ENCODE assay signal across 26 cellular contexts in genomic region chr5:66554884-66555283, GRCh38. TPM values are rescaled to one million over a fixed set of nuclear protein-coding genes. Genes with fewer than 3 reads are reported as not detected.
DNase-seq lines count a peak whose midpoint lies in the region; ATAC-seq and TF ChIP-seq lines count a peak whose summit lies in the region.
"Had no signal": no experiment of that assay in that cellular context is flagged by ENCODE, and none has a peak within 500 bp of the region (broad histone marks: within the 10 kb centered on the region; RNA-seq: fewer than 3 reads in every experiment).

No MANE protein-coding gene starts in this region.

- peaks cover 37% of the 10 kb centered on the region for H3K4me1 Mint-ChIP-seq in activated T-cell treated with anti-CD3 and anti-CD28 coated beads, Interleukin-2, amount 50 U/mL, for 72 hours (ENCODE audit: low read depth)
- peaks cover 17% of the 10 kb centered on the region for H3K4me1 Mint-ChIP-seq in activated naive CD8-positive, alpha-beta T cell treated with anti-CD3 and anti-CD28 coated beads for 36 hours

- H3K27ac Mint-ChIP-seq in activated T-cell treated with anti-CD3 and anti-CD28 coated beads, Interleukin-2, amount 50 U/mL, for 72 hours, result peak overlapping the region; percentile 16
- H3K27ac Mint-ChIP-seq in activated naive CD8-positive, alpha-beta T cell treated with anti-CD3 and anti-CD28 coated beads for 36 hours, result peak overlapping the region; percentile 47
- H3K27ac Mint-ChIP-seq: CD8-positive, alpha-beta memory T cell had no signal

- H3K36me3 Mint-ChIP-seq in activated T-cell treated with anti-CD3 and anti-CD28 coated beads, Interleukin-2, amount 50 U/mL, for 72 hours (ENCODE audit: insufficient read depth in 2 of 2), result peaks cover 2 to 8% of the 10 kb centered on the region in 2 donors
- peaks cover 2% of the 10 kb centered on the region for H3K36me3 Mint-ChIP-seq in activated naive CD8-positive, alpha-beta T cell treated with anti-CD3 and anti-CD28 coated beads for 36 hours
- H3K36me3 Mint-ChIP-seq: CD8-positive, alpha-beta memory T cell had no signal

- H3K9me3 Mint-ChIP-seq in activated T-cell treated with anti-CD3 and anti-CD28 coated beads, Interleukin-2, amount 50 U/mL, for 72 hours, result peaks cover 2% of the 10 kb centered on the region in 2 donors
- H3K9me3 Mint-ChIP-seq in activated naive CD8-positive, alpha-beta T cell treated with anti-CD3 and anti-CD28 coated beads for 36 hours, result peaks cover 6% of the 10 kb centered on the region

- peak overlapping the region; percentile 49 for H3K4me2 ChIP-seq in KMS-11

- H3K27me3 ChIP-seq in KMS-11 (ENCODE audit: insufficient read depth, low read depth) (no peaks in the 10 kb centered on the region), spleen (replicated peaks in 1 of 7) (no peaks in the 10 kb centered on the region), H7 (ENCODE audit: control insufficient read depth, insufficient read depth, low read length) (no peaks in the 10 kb centered on the region)
- H3K27me3 ChIP-seq: BE2C, left lung, tibial artery, vagina had no signal

- 85 to 92% (median 89%) methylated on average over 2 of the region's 2 CpGs for WGBS in spleen, 5 donors

- intact Hi-C loops in spleen (cut with DNase I; ENCODE audit: low total_unique reads), result no loop called here

- ATAC-seq in activated T-cell treated with anti-CD3 and anti-CD28 coated beads, Interleukin-2, amount 50 U/mL, for 72 hours (replicated peaks in 1 of 2), result no peak
- no peak for ATAC-seq in GM21576 (IDR thresholded peaks at IDR 0.05; ENCODE audit: unreplicated experiment)
- ATAC-seq in GM19397 (IDR thresholded peaks at IDR 0.05; ENCODE audit: unreplicated experiment), result no peak
- ATAC-seq: HepG2, Right ventricle myocardium inferior had no signal

- peaks cover 9% of the 10 kb centered on the region for H3K27me3 Mint-ChIP-seq in activated T-cell treated with anti-CD3 and anti-CD28 coated beads, Interleukin-2, amount 50 U/mL, for 72 hours (ENCODE audit: low read depth)
- peaks cover 4% of the 10 kb centered on the region for H3K27me3 Mint-ChIP-seq in activated naive CD8-positive, alpha-beta T cell treated with anti-CD3 and anti-CD28 coated beads for 36 hours

- H3K4me1 ChIP-seq in KMS-11 (ENCODE audit: low read depth, poor library complexity, severe bottlenecking), result peaks cover 50% of the 10 kb centered on the region
- H3K4me1 ChIP-seq in spleen, result peaks cover 0 to 12% (median 0%) of the 10 kb centered on the region in 6 donors
- H3K4me1 ChIP-seq: BE2C, parathyroid adenoma, tibial artery, vagina had no signal

- H4K20me1 ChIP-seq in KMS-11 (ENCODE audit: insufficient read depth), result no peaks in the 10 kb centered on the region

- no peak for TF ChIP-seq POLR2A in spleen (IDR thresholded peaks at IDR 0.05)

- no peak overlapping the region for H2AFZ ChIP-seq in KMS-11 (ENCODE audit: low read depth)
- H2AFZ ChIP-seq: parathyroid adenoma, PC-9 had no signal

- TF ChIP-seq CTCF in KMS-11 (conservative IDR thresholded peaks at IDR 0.05; ENCODE audit: low read depth, low read length) (no peak), spleen (IDR thresholded peaks at IDR 0.05 in 8 of 11, conservative IDR thresholded peaks at IDR 0.05 in 3 of 11) (no peak)

- H3K9ac ChIP-seq in KMS-11, result no peak overlapping the region
- H3K9ac ChIP-seq: parathyroid adenoma had no signal

- H3K4me3 ChIP-seq in KMS-11 (IDR thresholded peaks at IDR 0.05; ENCODE audit: insufficient read depth, low read depth, low read length), result no peak overlapping the region
- no peak overlapping the region for H3K4me3 ChIP-seq in spleen
- no peak overlapping the region for H3K4me3 ChIP-seq in H7 (ENCODE audit: insufficient read depth, low read depth, low read length)
- H3K4me3 ChIP-seq: coronary artery, left lung, PC-9, tibial artery, vagina had no signal

- H3K4me3 Mint-ChIP-seq in activated T-cell treated with anti-CD3 and anti-CD28 coated beads, Interleukin-2, amount 50 U/mL, for 72 hours, result peak overlapping the region in 1 of 2 donors; percentile 43
- no peak overlapping the region for H3K4me3 Mint-ChIP-seq in activated naive CD8-positive, alpha-beta T cell treated with anti-CD3 and anti-CD28 coated beads for 36 hours
- H3K4me3 Mint-ChIP-seq: CD8-positive, alpha-beta memory T cell had no signal

- H3K79me2 ChIP-seq in KMS-11 (ENCODE audit: insufficient read depth, low read depth), result no peaks in the 10 kb centered on the region
- H3K79me2 ChIP-seq: parathyroid adenoma had no signal

- H3K36me3 ChIP-seq in KMS-11 (ENCODE audit: insufficient read depth) (no peaks in the 10 kb centered on the region), spleen (no peaks in the 10 kb centered on the region), H7 (replicated peaks; ENCODE audit: control insufficient read depth, insufficient read depth, low read length) (no peaks in the 10 kb centered on the region)
- H3K36me3 ChIP-seq: BE2C, left lung, tibial artery, vagina had no signal

- H3K9me3 ChIP-seq in spleen, result peaks cover 0 to 9% (median 0%) of the 10 kb centered on the region in 8 donors
- H3K9me3 ChIP-seq: tibial artery had no signal

- H3K27ac ChIP-seq in KMS-11, result peak overlapping the region; percentile 63
- H3K27ac ChIP-seq in spleen, result peak overlapping the region in 6 of 8 donors; percentile 20 to 62 (median 37)
- H3K27ac ChIP-seq: coronary artery, left lung, parathyroid adenoma, PC-9, tibial artery, vagina had no signal

- no peak for DNase-seq in activated T-cell treated with anti-CD3 and anti-CD28 coated beads, Interleukin-2, amount 50 U/mL, for 72 hours
- no peak for DNase-seq in activated T-cell treated with anti-CD3 and anti-CD28 coated beads, Interleukin-2, amount 50 U/mL, for 48 hours
- no peak for DNase-seq in activated naive CD8-positive, alpha-beta T cell treated with anti-CD3 and anti-CD28 coated beads for 36 hours
- DNase-seq in spleen (no peak), H7 (no peak)
- DNase-seq: ACHN; activated effector memory CD4-positive, alpha-beta T cell treated with Interleukin-2 at 50 U/mL for 16 hours; BE2C; CD8-positive, alpha-beta memory T cell; effector CD8-positive, alpha-beta T cell; HCEC 1CT; left lung; mesendoderm; NCI-H146; NCI-H526 treated with DMSO at 0.1 percent for 48 hours; small intestine; tibial artery had no signal

RNA-seq across cellular contexts. Expression of gene MAST4, which starts 41.3 kb away (rescaled TPM):
- total RNA-seq in activated T-cell treated with anti-CD3 and anti-CD28 coated beads, Interleukin-2, amount 50 U/mL, for 72 hours, result 10 to 100 TPM; 32.9 to 38.3 TPM
- 1 to 10 TPM; 8.9 to 9.8 TPM for total RNA-seq in activated naive CD8-positive, alpha-beta T cell treated with anti-CD3 and anti-CD28 coated beads for 36 hours
- 10 to 100 TPM; 16.9 to 43.7 (median 28.5) TPM for total RNA-seq in spleen
- 1 to 10 TPM; 2.5 to 9.3 (median 9.2) TPM for polyA plus RNA-seq in spleen
- total RNA-seq in H7 (2014; rRNA removed; shearing (Covaris generic)), result 1.6 and 3.0 TPM in 2 replicates
